In genomic region chr19:47436712-47437401, GRCh38 we compare ENCODE assay signal across 8 cellular contexts. TPM values are rescaled to one million over a fixed set of nuclear protein-coding genes. Genes with fewer than 3 reads are reported as not detected.
DNase-seq lines count a peak whose midpoint lies in the region; ATAC-seq and TF ChIP-seq lines count a peak whose summit lies in the region.

No MANE protein-coding gene starts in this region.

- CTCF ChIA-PET in HEK293 (lab: Yijun Ruan, JAX), result interaction anchor here (0.5 to 6.3 kb wide), 62 partner anchors 9 to 405 kb away, joined by 3 to 121 read pairs (median 5); partner anchors contain the start of genes DHX34, EHD2 and KPTN

- no peak overlapping the region for H3K9ac ChIP-seq in liver (ENCODE audit: low read depth in 1 of 2, low read length in 2 of 2)

- H3K4me1 ChIP-seq in HEK293 (ENCODE audit: control insufficient read depth, insufficient read depth, low read length), result no peaks in the 10 kb centered on the region
- H3K4me1 ChIP-seq in liver (ENCODE audit: control insufficient read depth in 4 of 4, insufficient read depth in 4 of 4, low read length in 3 of 4), result no peaks in the 10 kb centered on the region

- H3K4me1 Mint-ChIP-seq in activated CD4-positive, alpha-beta T cell treated with anti-CD3 and anti-CD28 coated beads, Interleukin-2, amount 10 ng/mL, durations not matched to agents 24 days and 14 days, result peaks cover 34% of the 10 kb centered on the region

- peaks cover 0 to 5% (median 1%) of the 10 kb centered on the region in 4 donors for H3K27me3 ChIP-seq in liver (ENCODE audit: control insufficient read depth in 4 of 4, insufficient read depth in 4 of 4, low read length in 3 of 4)

- peaks cover 24% of the 10 kb centered on the region for H3K27me3 Mint-ChIP-seq in activated CD4-positive, alpha-beta T cell treated with anti-CD3 and anti-CD28 coated beads, Interleukin-2, amount 10 ng/mL, durations not matched to agents 24 days and 14 days

- no peak overlapping the region for H3K4me3 ChIP-seq in HEK293 (ENCODE audit: low read depth, low read length)
- no peak overlapping the region for H3K4me3 ChIP-seq in choroid plexus epithelial cell (ENCODE audit: low read depth, low read length)
- H3K4me3 ChIP-seq in liver (ENCODE audit: low read depth in 1 of 3, low read length in 3 of 3), result no peak overlapping the region

- H3K9me3 Mint-ChIP-seq in activated CD4-positive, alpha-beta T cell treated with anti-CD3 and anti-CD28 coated beads, Interleukin-2, amount 10 ng/mL, durations not matched to agents 24 days and 14 days, result no peaks in the 10 kb centered on the region

- POLR2A ChIA-PET in HEK293 (lab: Yijun Ruan, JAX), result interaction anchor here (0.5 to 1.0 kb wide), 6 partner anchors 9 to 307 kb away, joined by 3 to 13 read pairs (median 4); partner anchors contain the start of gene KPTN

- DNase-seq in C1 segment of cervical spinal cord (lab: John Stamatoyannopoulos, UW), result peak in 13 of 14 donors; percentile 3 to 88 (median 57)
- DNase-seq in NCI-H510A treated with DMSO at 0.1 percent for 48 hours (lab: John Stamatoyannopoulos, UW), result peak; percentile 66
- DNase-seq in activated CD4-positive, alpha-beta T cell treated with anti-CD3 and anti-CD28 coated beads, Interleukin-2, amount 10 ng/mL, durations not matched to agents 24 days and 14 days, result peak; percentile 95
- DNase-seq in choroid plexus epithelial cell (ENCODE audit: low read depth), result peak; percentile 68
- DNase-seq in stimulated activated CD4-positive, alpha-beta T cell treated with anti-CD3 and anti-CD28 coated beads, TNF-alpha, amount 100 ng/mL, for 48 hours (ENCODE audit: low read depth in 3 of 3), result peak; percentile 74 to 81 (median 75)

- WGBS in liver, result 30% methylated on average over 17 of the region's 17 CpGs

- H3K27ac Mint-ChIP-seq in activated CD4-positive, alpha-beta T cell treated with anti-CD3 and anti-CD28 coated beads, Interleukin-2, amount 10 ng/mL, durations not matched to agents 24 days and 14 days, result peak overlapping the region; percentile 19

- ATAC-seq in GM21515 (IDR thresholded peaks at IDR 0.05; ENCODE audit: unreplicated experiment), result no peak

- TF ChIP-seq CTCF in HEK293 (tag by site-specific recombination; IDR thresholded peaks at IDR 0.05) (peak; percentile 85), choroid plexus epithelial cell (conservative IDR thresholded peaks at IDR 0.05; ENCODE audit: low read depth, low read length) (peak; percentile 88), liver (IDR thresholded peaks at IDR 0.05; ENCODE audit: low read depth, low read length, missing input control) (peak; percentile 89)

- H3K9me3 ChIP-seq in HEK293 (ENCODE audit: control insufficient read depth, insufficient read depth, low read depth, low read length) (no peaks in the 10 kb centered on the region), liver (ENCODE audit: control insufficient read depth in 4 of 4, low read length in 3 of 4) (no peaks in the 10 kb centered on the region)

- H3K36me3 ChIP-seq in HEK293 (ENCODE audit: control insufficient read depth in 2 of 2, insufficient read depth in 1 of 2, low read length in 2 of 2) (no peaks in the 10 kb centered on the region), liver (ENCODE audit: control insufficient read depth in 4 of 4, insufficient read depth in 3 of 4, low read depth in 1 of 4, low read length in 3 of 4) (no peaks in the 10 kb centered on the region)

- peak overlapping the region; percentile 19 for H3K4me3 Mint-ChIP-seq in activated CD4-positive, alpha-beta T cell treated with anti-CD3 and anti-CD28 coated beads, Interleukin-2, amount 10 ng/mL, durations not matched to agents 24 days and 14 days

- peaks cover 1% of the 10 kb centered on the region for H3K36me3 Mint-ChIP-seq in activated CD4-positive, alpha-beta T cell treated with anti-CD3 and anti-CD28 coated beads, Interleukin-2, amount 10 ng/mL, durations not matched to agents 24 days and 14 days (ENCODE audit: low read depth)

- no peak overlapping the region for H3K27ac ChIP-seq in HEK293 (ENCODE audit: extremely low read depth, low read depth, low read length)
- H3K27ac ChIP-seq in liver (ENCODE audit: low read depth in 1 of 2, low read length in 2 of 2), result no peak overlapping the region

- intact Hi-C loops in activated CD4-positive, alpha-beta T cell treated with anti-CD3 and anti-CD28 coated beads, Interleukin-2, amount 10 ng/mL, durations not matched to agents 24 days and 14 days (cut with micrococcal nuclease), result loop anchor here (1.0 to 2.0 kb wide), 5 partner anchors 46 to 270 kb away; partner anchors contain the start of gene NAPA

- peak; percentile 96 to 97 for TF ChIP-seq RAD21 in liver (IDR thresholded peaks at IDR 0.05)

TF ChIP-seq in HEK293, 187 proteins besides CTCF, POLR2A, EP300 and RAD21 (continues in another document):
- TF ChIP-seq SP3 (tag by site-specific recombination; IDR thresholded peaks at IDR 0.05) (peak; percentile 14; the same call in 1 of the 2 replicates), ZNF654 (tag by site-specific recombination; IDR thresholded peaks at IDR 0.05; ENCODE audit: low read depth) (peak; percentile 76), ZNF121 (tag by site-specific recombination; IDR thresholded peaks at IDR 0.05) (peak; percentile 62), ZNF629 (tag by site-specific recombination; IDR thresholded peaks at IDR 0.05) (no peak), ZEB2 (tag by site-specific recombination; IDR thresholded peaks at IDR 0.05) (peak; percentile 66; the same call in 1 of the 2 replicates), ZNF837 (tag by site-specific recombination; IDR thresholded peaks at IDR 0.05) (no peak), ZBTB17 (tag by site-specific recombination; IDR thresholded peaks at IDR 0.05) (peak; percentile 76), MYNN (tag by site-specific recombination; IDR thresholded peaks at IDR 0.05; ENCODE audit: borderline replicate concordance) (peak; percentile 97), ZNF624 (tag by site-specific recombination; IDR thresholded peaks at IDR 0.05) (no peak), ZNF350 (tag by site-specific recombination; IDR thresholded peaks at IDR 0.05) (no peak), HOXA7 (CRISPR knock-in tag; IDR thresholded peaks at IDR 0.05; ENCODE audit: borderline replicate concordance) (no peak), RBAK (tag by site-specific recombination; IDR thresholded peaks at IDR 0.05) (no peak), ZNF391 (tag by site-specific recombination; IDR thresholded peaks at IDR 0.05; ENCODE audit: borderline replicate concordance, low read depth) (0 out of 2 replicates have a peak, but pooled peaks have one; percentile 28), ZNF404 (tag by site-specific recombination; IDR thresholded peaks at IDR 0.05) (no peak), ZNF114 (tag by site-specific recombination; IDR thresholded peaks at IDR 0.05) (no peak), ZNF214 (tag by site-specific recombination; IDR thresholded peaks at IDR 0.05; ENCODE audit: borderline replicate concordance) (no peak), GLIS1 (tag by site-specific recombination; IDR thresholded peaks at IDR 0.05) (peak; percentile 66), TCF7L2 (IDR thresholded peaks at IDR 0.05; ENCODE audit: borderline replicate concordance, low read depth, low read length) (no peak), ZFP69B (tag by site-specific recombination; IDR thresholded peaks at IDR 0.05) (no peak)

TF ChIP-seq in liver, 16 proteins besides CTCF, POLR2A, EP300 and RAD21:
- TF ChIP-seq RXRA (IDR thresholded peaks at IDR 0.05), result peak in 1 of 2 donors; percentile 25
- TF ChIP-seq EGR1 (IDR thresholded peaks at IDR 0.05; ENCODE audit: low read depth in 2 of 2), result no peak
- no peak for TF ChIP-seq HNF4A (conservative IDR thresholded peaks at IDR 0.05)
- no peak for TF ChIP-seq ATF3 (IDR thresholded peaks at IDR 0.05)
- TF ChIP-seq ZBTB33 (IDR thresholded peaks at IDR 0.05), result no peak

RNA-seq across cellular contexts. Expression of gene MEIS3, which starts 17.5 kb away (rescaled TPM):
- not detected in 2 replicates for total RNA-seq in activated CD4-positive, alpha-beta T cell treated with anti-CD3 and anti-CD28 coated beads, Interleukin-2, amount 10 ng/mL, durations not matched to agents 24 days and 14 days
- total RNA-seq in liver, result 1 to 10 TPM in 1 of 2 donors, under 1 TPM in 1; 0.79 to 1.3 TPM
- under 1 TPM; 0.50 to 0.99 TPM for polyA plus RNA-seq in liver

RNA-seq across cellular contexts. Expression of gene SLC8A2, which starts 34.8 kb away (rescaled TPM):
- 0.05 TPM in 1 of 2 replicates, not detected in the other for total RNA-seq in activated CD4-positive, alpha-beta T cell treated with anti-CD3 and anti-CD28 coated beads, Interleukin-2, amount 10 ng/mL, durations not matched to agents 24 days and 14 days
- total RNA-seq in liver, result under 1 TPM in 1 of 2 donors, not detected in 1; 0.25 TPM
- polyA plus RNA-seq in liver, result under 1 TPM in 1 of 2 donors, not detected in 1; 0.01 TPM

RNA-seq across cellular contexts. Expression of gene KPTN, which starts 47.2 kb away (rescaled TPM):
- 10.1 and 12.2 TPM in 2 replicates for total RNA-seq in activated CD4-positive, alpha-beta T cell treated with anti-CD3 and anti-CD28 coated beads, Interleukin-2, amount 10 ng/mL, durations not matched to agents 24 days and 14 days
- total RNA-seq in liver, result 1 to 10 TPM; 2.3 to 3.6 TPM
- 1 to 10 TPM; 4.4 to 6.0 TPM for polyA plus RNA-seq in liver
